ENCODE assay signal across 1 cellular context in the genomic region with DNA sequence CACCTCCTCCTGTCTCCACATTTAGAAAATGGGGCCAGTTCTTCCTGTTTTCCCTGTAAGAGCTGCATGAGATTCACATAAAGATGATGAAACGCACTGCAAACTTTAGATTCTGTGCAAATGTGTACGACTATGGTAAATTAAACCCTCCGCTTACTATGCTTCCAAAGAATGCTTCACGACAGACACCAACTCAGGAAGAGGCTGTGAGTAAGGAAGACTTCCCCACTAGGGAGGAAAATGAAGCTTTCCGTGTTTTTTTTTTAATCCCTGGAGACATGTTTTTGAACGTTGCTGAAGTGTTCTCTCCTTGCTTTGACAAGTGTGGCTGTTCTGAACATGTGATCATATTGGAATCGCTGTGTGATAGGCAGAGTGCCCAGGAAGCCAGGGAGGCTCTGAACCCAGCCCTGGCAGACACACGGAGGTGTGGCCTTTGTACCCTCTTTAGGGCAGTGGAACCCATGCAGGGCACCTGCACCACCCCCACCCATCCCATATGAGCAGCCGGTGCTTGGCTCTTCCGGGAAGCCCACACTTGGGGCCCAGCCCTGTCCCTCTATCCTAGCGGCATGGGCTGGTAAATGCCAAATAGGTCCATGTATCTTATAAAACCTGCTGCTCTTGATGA.
A peak's percentile ranks its signal among the peaks of the same experiment; 100 is the strongest.
TF ChIP-seq lines count a peak whose summit lies in the region.

No MANE protein-coding gene starts in this region.

TF ChIP-seq in K562, 482 proteins besides CTCF, POLR2A, EP300 and RAD21 (continues in another document):
- TF ChIP-seq MYC (IDR thresholded peaks at IDR 0.05; ENCODE audit: low read depth, low read length) = peak; percentile 70
- no peak for TF ChIP-seq MYC (CRISPR knock-in tag; IDR thresholded peaks at IDR 0.05; ENCODE audit: borderline replicate concordance, low read depth)
- peak; percentile 69 for TF ChIP-seq ZSCAN32 (CRISPR knock-in tag; IDR thresholded peaks at IDR 0.05)
- TF ChIP-seq MGA (IDR thresholded peaks at IDR 0.05) = peak; percentile 20; the same call in 1 of the 2 replicates
- 0 out of 2 replicates have a peak, but pooled peaks have one; percentile 38 for TF ChIP-seq L3MBTL2 (IDR thresholded peaks at IDR 0.05)
- no peak for TF ChIP-seq KDM5B (IDR thresholded peaks at IDR 0.05; ENCODE audit: insufficient replicate concordance, low read depth, low read length)
- TF ChIP-seq SRF (CRISPR knock-in tag; IDR thresholded peaks at IDR 0.05) = 0 out of 4 replicates have a peak, but pooled peaks of 1 of the 2 experiments have one; percentile 5
- TF ChIP-seq, protein P1, sequence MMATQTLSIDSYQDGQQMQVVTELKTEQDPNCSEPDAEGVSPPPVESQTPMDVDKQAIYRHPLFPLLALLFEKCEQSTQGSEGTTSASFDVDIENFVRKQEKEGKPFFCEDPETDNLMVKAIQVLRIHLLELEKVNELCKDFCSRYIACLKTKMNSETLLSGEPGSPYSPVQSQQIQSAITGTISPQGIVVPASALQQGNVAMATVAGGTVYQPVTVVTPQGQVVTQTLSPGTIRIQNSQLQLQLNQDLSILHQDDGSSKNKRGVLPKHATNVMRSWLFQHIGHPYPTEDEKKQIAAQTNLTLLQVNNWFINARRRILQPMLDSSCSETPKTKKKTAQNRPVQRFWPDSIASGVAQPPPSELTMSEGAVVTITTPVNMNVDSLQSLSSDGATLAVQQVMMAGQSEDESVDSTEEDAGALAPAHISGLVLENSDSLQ (IDR thresholded peaks at IDR 0.05) = 0 out of 2 replicates have a peak, but pooled peaks have one; percentile 4
- TF ChIP-seq ELF1 (tag; IDR thresholded peaks at IDR 0.05) = peak; percentile 57
- TF ChIP-seq POLR2B (IDR thresholded peaks at IDR 0.05; ENCODE audit: low read depth, partially characterized antibody) = peak; percentile 43
- TF ChIP-seq CTBP1 (IDR thresholded peaks at IDR 0.05; ENCODE audit: borderline replicate concordance) = 0 out of 2 replicates have a peak, but pooled peaks have one; percentile 15
- peak; percentile 45 for TF ChIP-seq VEZF1 (CRISPR knock-in tag; IDR thresholded peaks at IDR 0.05)
- peak; percentile 69; the same call in 1 of the 2 replicates for TF ChIP-seq ZNF311 (CRISPR knock-in tag; IDR thresholded peaks at IDR 0.05)
- peak in 1 of 2 experiments; percentile 1 for TF ChIP-seq AFF1 (IDR thresholded peaks at IDR 0.05; ENCODE audit: low read depth in 1 of 2, partially characterized antibody in 2 of 2)
- TF ChIP-seq SP1 (CRISPR knock-in tag; IDR thresholded peaks at IDR 0.05) = no peak
- peak; percentile 20; the same call in 1 of the 2 replicates for TF ChIP-seq MECOM (CRISPR knock-in tag; IDR thresholded peaks at IDR 0.05)
- TF ChIP-seq, protein P2, sequence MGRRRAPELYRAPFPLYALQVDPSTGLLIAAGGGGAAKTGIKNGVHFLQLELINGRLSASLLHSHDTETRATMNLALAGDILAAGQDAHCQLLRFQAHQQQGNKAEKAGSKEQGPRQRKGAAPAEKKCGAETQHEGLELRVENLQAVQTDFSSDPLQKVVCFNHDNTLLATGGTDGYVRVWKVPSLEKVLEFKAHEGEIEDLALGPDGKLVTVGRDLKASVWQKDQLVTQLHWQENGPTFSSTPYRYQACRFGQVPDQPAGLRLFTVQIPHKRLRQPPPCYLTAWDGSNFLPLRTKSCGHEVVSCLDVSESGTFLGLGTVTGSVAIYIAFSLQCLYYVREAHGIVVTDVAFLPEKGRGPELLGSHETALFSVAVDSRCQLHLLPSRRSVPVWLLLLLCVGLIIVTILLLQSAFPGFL (CRISPR knock-in tag; IDR thresholded peaks at IDR 0.05) = no peak
- peak; percentile 57 for TF ChIP-seq CXXC5 (CRISPR knock-in tag; IDR thresholded peaks at IDR 0.05)
- TF ChIP-seq POLR3G (IDR thresholded peaks at IDR 0.05; ENCODE audit: extremely low read depth, insufficient read length, insufficient replicate concordance) = no peak
- TF ChIP-seq IRF9 (tag; IDR thresholded peaks at IDR 0.05) = peak; percentile 26; the same call in 1 of the 2 replicates
- TF ChIP-seq RBFOX2 (IDR thresholded peaks at IDR 0.05; ENCODE audit: low read depth, low read length) = peak; percentile 64
- 0 out of 2 replicates have a peak, but pooled peaks have one; percentile 38 for TF ChIP-seq KLF6 (CRISPR knock-in tag; IDR thresholded peaks at IDR 0.05; ENCODE audit: borderline replicate concordance)
- TF ChIP-seq MAZ (CRISPR knock-in tag; conservative IDR thresholded peaks at IDR 0.05 in 1 of 2, IDR thresholded peaks at IDR 0.05 in 1 of 2) = peak; percentile 19 to 58; a peak in 2 of 4 replicates
- TF ChIP-seq POLR2G (IDR thresholded peaks at IDR 0.05; ENCODE audit: low read depth, low read length) = peak; percentile 3; the same call in 1 of the 2 replicates
- TF ChIP-seq ZNF644 (tag; IDR thresholded peaks at IDR 0.05; ENCODE audit: low read depth) = peak; percentile 72; the same call in 1 of the 2 replicates
- TF ChIP-seq, protein P3, sequence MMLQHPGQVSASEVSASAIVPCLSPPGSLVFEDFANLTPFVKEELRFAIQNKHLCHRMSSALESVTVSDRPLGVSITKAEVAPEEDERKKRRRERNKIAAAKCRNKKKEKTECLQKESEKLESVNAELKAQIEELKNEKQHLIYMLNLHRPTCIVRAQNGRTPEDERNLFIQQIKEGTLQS (IDR thresholded peaks at IDR 0.05) = peak; percentile 86
- TF ChIP-seq, protein P3 (CRISPR knock-in tag; conservative IDR thresholded peaks at IDR 0.05) = no peak
- peak; percentile 94 for TF ChIP-seq CEBPG (CRISPR knock-in tag; IDR thresholded peaks at IDR 0.05)
- TF ChIP-seq CEBPG (tag; conservative IDR thresholded peaks at IDR 0.05 in 1 of 2, IDR thresholded peaks at IDR 0.05 in 1 of 2) = peak; percentile 84 to 98
- 0 out of 2 replicates have a peak, but pooled peaks have one; percentile 29 for TF ChIP-seq JUN (IDR thresholded peaks at IDR 0.05; ENCODE audit: borderline replicate concordance, low read depth, low read length)
- TF ChIP-seq JUN (CRISPR knock-in tag; IDR thresholded peaks at IDR 0.05; ENCODE audit: borderline replicate concordance) = no peak
- peak; percentile 75 for TF ChIP-seq SMAD4 (CRISPR knock-in tag; conservative IDR thresholded peaks at IDR 0.05)
- no peak for TF ChIP-seq ZNF217 (CRISPR knock-in tag; IDR thresholded peaks at IDR 0.05)
- no peak for TF ChIP-seq NR3C1 (CRISPR knock-in tag; IDR thresholded peaks at IDR 0.05)
- TF ChIP-seq ATF7 (IDR thresholded peaks at IDR 0.05) = peak; percentile 78
